In the genomic region with DNA sequence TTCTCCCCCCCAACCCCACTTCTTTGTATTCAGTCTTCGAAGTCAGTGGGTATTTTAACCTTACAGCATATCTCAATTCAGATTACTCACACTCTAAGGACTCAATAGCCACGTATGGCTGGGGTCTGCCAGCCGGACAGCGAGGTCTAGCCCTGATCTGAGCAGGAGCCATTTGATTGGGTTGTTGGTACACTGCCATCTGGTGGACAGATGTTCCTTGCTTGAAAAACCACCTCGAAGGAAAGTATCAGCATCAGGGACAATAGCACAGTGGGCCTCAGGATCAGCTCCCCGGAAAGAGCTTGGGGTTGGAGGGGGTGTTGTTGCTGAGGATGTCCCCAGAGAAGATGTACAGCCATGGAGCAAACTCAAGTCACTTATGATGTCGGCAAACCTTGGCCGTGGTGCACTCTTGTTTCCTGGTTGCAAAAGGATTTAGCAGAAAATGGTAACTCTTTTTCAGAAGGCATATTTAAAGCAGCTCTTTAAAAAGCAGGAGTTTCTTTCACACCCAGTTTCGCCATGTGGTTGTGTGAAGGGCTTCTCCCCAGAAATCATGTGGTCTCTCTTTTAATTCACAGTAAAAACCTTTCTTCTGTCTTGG, we compare ENCODE assay signal across 8 cellular contexts. TPM values are rescaled to one million over a fixed set of nuclear protein-coding genes. Genes with fewer than 3 reads are reported as not detected.
DNase-seq lines count a peak whose midpoint lies in the region; ATAC-seq, FAIRE-seq and TF ChIP-seq lines count a peak whose summit lies in the region.

No MANE protein-coding gene starts in this region.

- FAIRE-seq in endothelial cell of umbilical vein (lab: Jason Lieb, UNC), result peak; percentile 91

- DNase-seq in GM04503 (ENCODE audit: low read depth) (peak; percentile 11), NOMO-1 (lab: John Stamatoyannopoulos, UW; ENCODE audit: unreplicated experiment in 2 of 2) (peak; percentile 41 to 49), endothelial cell of umbilical vein (ENCODE audit: low read depth, low spot score) (peak; percentile 68), mucosa of descending colon (peak in 1 of 3 donors; percentile 77), substantia nigra (lab: John Stamatoyannopoulos, UW) (peak in 37 of 49 donors; percentile 7 to 68 (median 31))
- peak; percentile 10 to 16 for DNase-seq in activated CD8-positive, alpha-beta memory T cell treated with anti-CD3 and anti-CD28 coated beads for 4 hours (ENCODE audit: low read depth in 2 of 2)

- H3K4me3 ChIP-seq in endothelial cell of umbilical vein (replicated peaks in 1 of 3; ENCODE audit: insufficient read depth in 1 of 3, low read depth in 1 of 3, low read length in 3 of 3) (no peak overlapping the region), mucosa of descending colon (no peak overlapping the region)

- no peak for TF ChIP-seq POLR2A in endothelial cell of umbilical vein (IDR thresholded peaks at IDR 0.05; ENCODE audit: low read depth, low read length)

- H3K27ac ChIP-seq in endothelial cell of umbilical vein (ENCODE audit: insufficient read depth, low read depth, low read length) (no peak overlapping the region), substantia nigra (ENCODE audit: low read depth, low read length, poor library complexity, severe bottlenecking) (no peak overlapping the region)

- no peaks in the 10 kb centered on the region for H4K20me1 ChIP-seq in endothelial cell of umbilical vein (replicated peaks; ENCODE audit: control insufficient read depth, extremely low read depth, insufficient read depth, low read length)

- H3K4me2 ChIP-seq in endothelial cell of umbilical vein (ENCODE audit: insufficient read depth, low read length), result no peak overlapping the region

- no peak overlapping the region for H2AFZ ChIP-seq in endothelial cell of umbilical vein (ENCODE audit: low read depth, low read length)

- H3K27me3 ChIP-seq in endothelial cell of umbilical vein (ENCODE audit: control insufficient read depth in 2 of 2, insufficient read depth in 2 of 2, low read length in 2 of 2), result peaks cover 3 to 5% of the 10 kb centered on the region in 2 experiments

- no peaks in the 10 kb centered on the region for H3K4me1 ChIP-seq in endothelial cell of umbilical vein (ENCODE audit: control insufficient read depth, extremely low read depth, insufficient read depth, low read length)
- no peaks in the 10 kb centered on the region for H3K4me1 ChIP-seq in mucosa of descending colon (ENCODE audit: low read depth)

- CTCF ChIA-PET in endothelial cell of umbilical vein (lab: Charles Lee), result interaction anchor here (0.6 to 7.9 kb wide), 19 partner anchors 11 to 719 kb away, joined by 3 to 140 read pairs (median 4); no protein-coding TSS in a partner anchor

- H3K9me1 ChIP-seq in endothelial cell of umbilical vein (replicated peaks; ENCODE audit: control insufficient read depth, extremely low read depth, insufficient read depth, low read length), result no peaks in the 10 kb centered on the region

- POLR2A ChIA-PET in endothelial cell of umbilical vein (lab: Charles Lee), result no interaction called here

- no peaks in the 10 kb centered on the region for H3K79me2 ChIP-seq in endothelial cell of umbilical vein (ENCODE audit: control insufficient read depth, insufficient read depth, low read length)

- BruUV-seq in endothelial cell of umbilical vein (replicated peaks; lab: Mats Ljungman, UMichigan), result no TSS peak

- TF ChIP-seq CTCF in endothelial cell of umbilical vein (IDR thresholded peaks at IDR 0.05; ENCODE audit: extremely low read depth in 1 of 2, insufficient read depth in 1 of 2, low read depth in 1 of 2, low read length in 2 of 2) (peak; percentile 69 to 70), mucosa of descending colon (IDR thresholded peaks at IDR 0.05) (peak; percentile 40)

- peak; percentile 55 for ATAC-seq in HG03442 (IDR thresholded peaks at IDR 0.05; ENCODE audit: unreplicated experiment)
- ATAC-seq in mucosa of descending colon, result peak; percentile 58
- no peak for ATAC-seq in GM18517 (IDR thresholded peaks at IDR 0.05; ENCODE audit: unreplicated experiment)

- no peaks in the 10 kb centered on the region for H3K36me3 ChIP-seq in endothelial cell of umbilical vein (ENCODE audit: control insufficient read depth in 2 of 2, extremely low read depth in 1 of 2, insufficient read depth in 2 of 2, low read length in 2 of 2)
- H3K36me3 ChIP-seq in mucosa of descending colon (ENCODE audit: low read depth), result no peaks in the 10 kb centered on the region

- dilution Hi-C loops in endothelial cell of umbilical vein (cut with MboI; ENCODE audit: extremely low pct_ligation_motif_present, low sequenced_read_pairs), result no loop called here

- intact Hi-C loops in endothelial cell of umbilical vein (cut with micrococcal nuclease), result loop anchor here (1.0 to 10.0 kb wide), 5 partner anchors 147 to 716 kb away; no protein-coding TSS in a partner anchor
- intact Hi-C loops in mucosa of descending colon (cut with DNase I, micrococcal nuclease), result loop anchor here (5.0 to 10.0 kb wide), 3 partner anchors 146 to 196 kb away; no protein-coding TSS in a partner anchor

- H3K9ac ChIP-seq in endothelial cell of umbilical vein (replicated peaks; ENCODE audit: extremely low read depth, insufficient read depth, low read length), result no peak overlapping the region

- H3K9me3 ChIP-seq in endothelial cell of umbilical vein (replicated peaks; ENCODE audit: control insufficient read depth, insufficient read depth, low read length) (no peaks in the 10 kb centered on the region), mucosa of descending colon (no peaks in the 10 kb centered on the region)

TF ChIP-seq in endothelial cell of umbilical vein, 7 proteins besides CTCF, POLR2A, EP300 and RAD21:
- TF ChIP-seq MYC (IDR thresholded peaks at IDR 0.05; ENCODE audit: low read depth, low read length) (no peak), POLR2AphosphoS5 (IDR thresholded peaks at IDR 0.05; ENCODE audit: insufficient read depth, low read depth, low read length) (no peak), FOS (IDR thresholded peaks at IDR 0.05; ENCODE audit: borderline replicate concordance, insufficient read depth, low read length) (no peak), EZH2 (IDR thresholded peaks at IDR 0.05; ENCODE audit: borderline replicate concordance, low read depth, low read length, severe bottlenecking) (no peak), GATA2 (IDR thresholded peaks at IDR 0.05; ENCODE audit: insufficient read depth, insufficient read length, low read depth, low read length) (no peak), JUN (IDR thresholded peaks at IDR 0.05; ENCODE audit: borderline replicate concordance, insufficient read depth, insufficient read length, low read depth) (no peak)
- TF ChIP-seq, protein P1, sequence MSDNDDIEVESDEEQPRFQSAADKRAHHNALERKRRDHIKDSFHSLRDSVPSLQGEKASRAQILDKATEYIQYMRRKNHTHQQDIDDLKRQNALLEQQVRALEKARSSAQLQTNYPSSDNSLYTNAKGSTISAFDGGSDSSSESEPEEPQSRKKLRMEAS (IDR thresholded peaks at IDR 0.05; ENCODE audit: insufficient read depth, insufficient read length), result no peak

RNA-seq across cellular contexts. Expression of a gene that starts 31.7 kb away (rescaled TPM):
- total RNA-seq in endothelial cell of umbilical vein (0.29 TPM in 1 of 2 replicates, not detected in the other), mucosa of descending colon (10 to 100 TPM in 1 of 3 donors, 1 to 10 TPM in 2; 1.5 to 59.1 (median 5.5) TPM)
- 0.15 and 0.19 TPM in 2 replicates for polyA plus RNA-seq in endothelial cell of umbilical vein
- 0.07 and 0.09 TPM in 2 replicates for polyA plus RNA-seq in endothelial cell of umbilical vein (2011; cell fraction: cytosol; rRNA removed)
- polyA plus RNA-seq in endothelial cell of umbilical vein (2011; cell fraction: nucleus; rRNA removed), result 0.38 and 0.45 TPM in 2 replicates
- not detected in 2 replicates for polyA plus RNA-seq in endothelial cell of umbilical vein (2012)
- 0.05 and 0.55 TPM in 2 replicates for polyA minus RNA-seq in endothelial cell of umbilical vein
- polyA minus RNA-seq in endothelial cell of umbilical vein (2011; cell fraction: cytosol; rRNA and poly(A)+ RNA removed), result not detected
- 0.34 TPM in 1 of 2 replicates, not detected in the other for polyA minus RNA-seq in endothelial cell of umbilical vein (2011; cell fraction: nucleus; rRNA and poly(A)+ RNA removed)
